1 cellular context compared by ENCODE assay signal in the genomic region with DNA sequence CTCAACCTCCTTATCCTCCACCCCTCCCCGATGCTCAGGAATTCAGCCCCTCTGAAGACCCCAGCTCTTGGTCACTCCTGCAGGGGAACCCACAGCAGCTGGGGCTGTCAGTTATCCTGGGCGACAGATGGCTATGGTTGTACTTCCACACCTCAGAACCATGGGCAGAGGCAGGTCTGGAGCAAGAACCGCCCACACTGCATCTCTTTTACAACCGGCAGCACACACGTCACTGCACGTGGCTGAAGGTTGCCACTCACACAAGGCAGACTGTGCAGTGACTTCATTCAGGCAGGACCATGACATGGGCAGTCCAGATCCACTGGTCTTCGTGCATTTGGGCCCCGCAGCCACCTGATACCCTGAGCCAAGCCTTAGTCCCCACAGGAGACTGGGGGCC.
TF ChIP-seq lines count a peak whose summit lies in the region.

No MANE protein-coding gene starts in this region.

TF ChIP-seq in HEK293, 187 proteins besides CTCF, POLR2A, EP300 and RAD21 (continued from another document):
- TF ChIP-seq ZBTB8A (tag by site-specific recombination; IDR thresholded peaks at IDR 0.05) (no peak), ZNF202 (tag by site-specific recombination; IDR thresholded peaks at IDR 0.05; ENCODE audit: borderline replicate concordance) (no peak), ZSCAN30 (tag by site-specific recombination; IDR thresholded peaks at IDR 0.05) (no peak), ZNF510 (tag by site-specific recombination; IDR thresholded peaks at IDR 0.05; ENCODE audit: insufficient replicate concordance) (no peak)
- TF ChIP-seq, protein P1, sequence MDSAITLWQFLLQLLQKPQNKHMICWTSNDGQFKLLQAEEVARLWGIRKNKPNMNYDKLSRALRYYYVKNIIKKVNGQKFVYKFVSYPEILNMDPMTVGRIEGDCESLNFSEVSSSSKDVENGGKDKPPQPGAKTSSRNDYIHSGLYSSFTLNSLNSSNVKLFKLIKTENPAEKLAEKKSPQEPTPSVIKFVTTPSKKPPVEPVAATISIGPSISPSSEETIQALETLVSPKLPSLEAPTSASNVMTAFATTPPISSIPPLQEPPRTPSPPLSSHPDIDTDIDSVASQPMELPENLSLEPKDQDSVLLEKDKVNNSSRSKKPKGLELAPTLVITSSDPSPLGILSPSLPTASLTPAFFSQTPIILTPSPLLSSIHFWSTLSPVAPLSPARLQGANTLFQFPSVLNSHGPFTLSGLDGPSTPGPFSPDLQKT (IDR thresholded peaks at IDR 0.05; ENCODE audit: borderline replicate concordance, low read depth, low read length) = no peak
- TF ChIP-seq, protein P2, sequence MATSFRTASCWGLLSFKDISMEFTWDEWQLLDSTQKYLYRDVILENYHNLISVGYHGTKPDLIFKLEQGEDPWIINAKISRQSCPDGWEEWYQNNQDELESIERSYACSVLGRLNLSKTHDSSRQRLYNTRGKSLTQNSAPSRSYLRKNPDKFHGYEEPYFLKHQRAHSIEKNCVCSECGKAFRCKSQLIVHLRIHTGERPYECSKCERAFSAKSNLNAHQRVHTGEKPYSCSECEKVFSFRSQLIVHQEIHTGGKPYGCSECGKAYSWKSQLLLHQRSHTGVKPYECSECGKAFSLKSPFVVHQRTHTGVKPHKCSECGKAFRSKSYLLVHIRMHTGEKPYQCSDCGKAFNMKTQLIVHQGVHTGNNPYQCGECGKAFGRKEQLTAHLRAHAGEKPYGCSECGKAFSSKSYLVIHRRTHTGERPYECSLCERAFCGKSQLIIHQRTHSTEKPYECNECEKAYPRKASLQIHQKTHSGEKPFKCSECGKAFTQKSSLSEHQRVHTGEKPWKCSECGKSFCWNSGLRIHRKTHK (tag by site-specific recombination; IDR thresholded peaks at IDR 0.05) = no peak
